ENCODE assay signal across 14 cellular contexts in genomic region chr16:30357085-30357714, GRCh38. TPM values are rescaled to one million over a fixed set of nuclear protein-coding genes. Genes with fewer than 3 reads are reported as not detected.
A peak's percentile ranks its signal among the peaks of the same experiment; 100 is the strongest.
DNase-seq lines count a peak whose midpoint lies in the region; ATAC-seq, FAIRE-seq and TF ChIP-seq lines count a peak whose summit lies in the region.
"Had no signal": no experiment of that assay in that cellular context is flagged by ENCODE, and none has a peak within 500 bp of the region (broad histone marks: within the 10 kb centered on the region; RNA-seq: fewer than 3 reads in every experiment).

No MANE protein-coding gene starts in this region.

- CTCF ChIA-PET in activated naive CD4-positive, alpha-beta T cell treated with anti-CD3 and anti-CD28 coated beads for 36 hours (lab: Charles Lee) = interaction anchor here (0.9 to 1.9 kb wide), 2 partner anchors 10 to 52 kb away, joined by 3 to 7 read pairs; no protein-coding TSS in a partner anchor

- H3K4me3 Mint-ChIP-seq in activated naive CD4-positive, alpha-beta T cell treated with anti-CD3 and anti-CD28 coated beads for 36 hours = no peak overlapping the region
- no peak overlapping the region for H3K4me3 Mint-ChIP-seq in T-helper 17 cell
- H3K4me3 Mint-ChIP-seq in glutamatergic neuron (ENCODE audit: unreplicated experiment) = peak overlapping the region; percentile 31
- no peak overlapping the region for H3K4me3 Mint-ChIP-seq in stimulated activated naive B cell treated with anti-CD40 and anti-IgM and Interleukin-4, amounts not matched to agents 10 μg/mL and 1 μg/mL and 100 μg/mL, for 72 hours

- no peak for DNase-seq in activated naive CD4-positive, alpha-beta T cell treated with anti-CD3 and anti-CD28 coated beads for 36 hours
- DNase-seq in activated naive CD4-positive, alpha-beta T cell treated with anti-CD3 and anti-CD28 coated beads, Interleukin-2, amount 50 U/mL, for 16 hours = no peak
- no peak for DNase-seq in T-helper 17 cell
- DNase-seq in glutamatergic neuron = no peak
- DNase-seq in stimulated activated naive B cell treated with anti-CD40 and anti-IgM and Interleukin-4, amounts not matched to agents 10 μg/mL and 1 μg/mL and 100 μg/mL, for 72 hours = no peak
- no peak for DNase-seq in D721Med (ENCODE audit: insufficient read length, low spot score)
- DNase-seq: NCI-H1417 treated with DMSO at 0.1 percent for 48 hours; NK-92 treated with Interleukin-12 subunit alpha and Interleukin-12 subunit beta, amount 100 ng/mL, for 24 hours had no signal

- H3K9me3 Mint-ChIP-seq in activated naive CD4-positive, alpha-beta T cell treated with anti-CD3 and anti-CD28 coated beads for 36 hours = no peaks in the 10 kb centered on the region
- H3K9me3 Mint-ChIP-seq in glutamatergic neuron (ENCODE audit: unreplicated experiment) = peaks cover 15% of the 10 kb centered on the region
- H3K9me3 Mint-ChIP-seq in stimulated activated naive B cell treated with anti-CD40 and anti-IgM and Interleukin-4, amounts not matched to agents 10 μg/mL and 1 μg/mL and 100 μg/mL, for 72 hours = no peaks in the 10 kb centered on the region
- H3K9me3 Mint-ChIP-seq: central memory CD8-positive, alpha-beta T cell had no signal

- no peak for FAIRE-seq in D721Med (lab: Jason Lieb, UNC)

- H3K4me1 Mint-ChIP-seq in activated naive CD4-positive, alpha-beta T cell treated with anti-CD3 and anti-CD28 coated beads for 36 hours (ENCODE audit: low read depth) = peaks cover 35% of the 10 kb centered on the region
- H3K4me1 Mint-ChIP-seq in T-helper 17 cell (peaks cover 28% of the 10 kb centered on the region), glutamatergic neuron (ENCODE audit: low read depth, unreplicated experiment) (peaks cover 15% of the 10 kb centered on the region)
- peaks cover 39 to 59% of the 10 kb centered on the region in 2 donors for H3K4me1 Mint-ChIP-seq in stimulated activated naive B cell treated with anti-CD40 and anti-IgM and Interleukin-4, amounts not matched to agents 10 μg/mL and 1 μg/mL and 100 μg/mL, for 72 hours

- H3K9me3 ChIP-seq in T-helper 17 cell (ENCODE audit: control insufficient read depth, low read length, poor library complexity, severe bottlenecking) = no peaks in the 10 kb centered on the region

- no peak for TF ChIP-seq CTCF in glutamatergic neuron (IDR thresholded peaks at IDR 0.05; ENCODE audit: partially characterized antibody, unreplicated experiment)
- TF ChIP-seq CTCF in D721Med (IDR thresholded peaks at IDR 0.05; ENCODE audit: insufficient read depth, missing control alignments) = no peak

- ATAC-seq in T-helper 17 cell (no peak), HG03521 (IDR thresholded peaks at IDR 0.05; ENCODE audit: unreplicated experiment) (no peak), HG03095 (IDR thresholded peaks at IDR 0.05; ENCODE audit: unreplicated experiment) (no peak)
- ATAC-seq in stimulated activated naive B cell treated with anti-CD40 and anti-IgM and Interleukin-4, amounts not matched to agents 10 μg/mL and 1 μg/mL and 100 μg/mL, for 72 hours (replicated peaks) = no peak

- intact Hi-C loops in activated naive CD4-positive, alpha-beta T cell treated with anti-CD3 and anti-CD28 coated beads for 36 hours (cut with micrococcal nuclease) = no loop called here

- H3K27me3 Mint-ChIP-seq in activated naive CD4-positive, alpha-beta T cell treated with anti-CD3 and anti-CD28 coated beads for 36 hours (ENCODE audit: low read depth) = no peaks in the 10 kb centered on the region
- H3K27me3 Mint-ChIP-seq in T-helper 17 cell (no peaks in the 10 kb centered on the region), glutamatergic neuron (ENCODE audit: unreplicated experiment) (peaks cover 11% of the 10 kb centered on the region)
- no peaks in the 10 kb centered on the region for H3K27me3 Mint-ChIP-seq in stimulated activated naive B cell treated with anti-CD40 and anti-IgM and Interleukin-4, amounts not matched to agents 10 μg/mL and 1 μg/mL and 100 μg/mL, for 72 hours
- H3K27me3 Mint-ChIP-seq: central memory CD8-positive, alpha-beta T cell had no signal

- peak overlapping the region; percentile 66 for H3K27ac Mint-ChIP-seq in activated naive CD4-positive, alpha-beta T cell treated with anti-CD3 and anti-CD28 coated beads for 36 hours
- H3K27ac Mint-ChIP-seq in T-helper 17 cell = peak overlapping the region; percentile 96
- peak overlapping the region; percentile 15 for H3K27ac Mint-ChIP-seq in glutamatergic neuron (ENCODE audit: unreplicated experiment)
- peak overlapping the region; percentile 44 for H3K27ac Mint-ChIP-seq in stimulated activated naive B cell treated with anti-CD40 and anti-IgM and Interleukin-4, amounts not matched to agents 10 μg/mL and 1 μg/mL and 100 μg/mL, for 72 hours

- peaks cover 20% of the 10 kb centered on the region for H3K36me3 Mint-ChIP-seq in activated naive CD4-positive, alpha-beta T cell treated with anti-CD3 and anti-CD28 coated beads for 36 hours (ENCODE audit: low read depth)
- H3K36me3 Mint-ChIP-seq in T-helper 17 cell (ENCODE audit: low read depth) (peaks cover 4% of the 10 kb centered on the region), glutamatergic neuron (ENCODE audit: unreplicated experiment) (no peaks in the 10 kb centered on the region)
- peaks cover 40 to 70% of the 10 kb centered on the region in 2 donors for H3K36me3 Mint-ChIP-seq in stimulated activated naive B cell treated with anti-CD40 and anti-IgM and Interleukin-4, amounts not matched to agents 10 μg/mL and 1 μg/mL and 100 μg/mL, for 72 hours

RNA-seq across cellular contexts. Expression of gene CD2BP2, which starts 2.1 kb away (rescaled TPM):
- 10 to 100 TPM; 39.2 to 41.4 TPM for total RNA-seq in activated naive CD4-positive, alpha-beta T cell treated with anti-CD3 and anti-CD28 coated beads for 36 hours
- total RNA-seq in T-helper 17 cell (10 to 100 TPM; 35.5 to 44.8 TPM), glutamatergic neuron (ENCODE audit: unreplicated experiment) (77.8 TPM)

RNA-seq across cellular contexts. Expression of gene TBC1D10B, which starts 13.1 kb away (rescaled TPM):
- 10 to 100 TPM; 36.6 to 38.4 TPM for total RNA-seq in activated naive CD4-positive, alpha-beta T cell treated with anti-CD3 and anti-CD28 coated beads for 36 hours
- 10 to 100 TPM; 27.4 to 28.8 TPM for total RNA-seq in T-helper 17 cell
- 85.2 TPM for total RNA-seq in glutamatergic neuron (ENCODE audit: unreplicated experiment)

RNA-seq across cellular contexts. Expression of gene MYL11, which starts 17.4 kb away (rescaled TPM):
- under 1 TPM; 0.67 to 0.86 TPM for total RNA-seq in activated naive CD4-positive, alpha-beta T cell treated with anti-CD3 and anti-CD28 coated beads for 36 hours
- 1 to 10 TPM in 1 of 2 donors, not detected in 1; 1.8 TPM for total RNA-seq in T-helper 17 cell
- not detected for total RNA-seq in glutamatergic neuron (ENCODE audit: unreplicated experiment)
- total RNA-seq: left colon; osteoblast; T-helper 1 cell treated with Interleukin-12 subunit alpha and Interleukin-12 subunit beta and Interleukin-4 antibody, amounts not matched to agents 30 ng/mL and 1 ng/mL, for 36 hours had no signal

RNA-seq across cellular contexts. Expression of gene SEPTIN1, which starts 25.2 kb away (rescaled TPM):
- total RNA-seq in activated naive CD4-positive, alpha-beta T cell treated with anti-CD3 and anti-CD28 coated beads for 36 hours = 100 to 1,000 TPM; 133 to 134 TPM
- total RNA-seq in T-helper 17 cell = 100 to 1,000 TPM; 192 to 220 TPM
- total RNA-seq in glutamatergic neuron (ENCODE audit: unreplicated experiment) = 2.9 TPM
- total RNA-seq: osteoblast had no signal

RNA-seq across cellular contexts. Expression of gene ZNF48, which starts 38.0 kb away (rescaled TPM):
- 1 to 10 TPM; 5.3 to 6.0 TPM for total RNA-seq in activated naive CD4-positive, alpha-beta T cell treated with anti-CD3 and anti-CD28 coated beads for 36 hours
- total RNA-seq in T-helper 17 cell = 1 to 10 TPM; 6.2 to 6.7 TPM
- total RNA-seq in glutamatergic neuron (ENCODE audit: unreplicated experiment) = 74.7 TPM

Comparison
In these comparisons a context has a peak if more than half of its experiments do, and no peak if none do; other contexts are left out.
1. H3K27ac Mint-ChIP-seq: peak in every context shown above with its lines; median percentile 96 in T-helper 17 cell; 66 in activated naive CD4-positive, alpha-beta T cell treated with anti-CD3 and anti-CD28 coated beads for 36 hours; 44 in stimulated activated naive B cell treated with anti-CD40 and anti-IgM and Interleukin-4, amounts not matched to agents 10 μg/mL and 1 μg/mL and 100 μg/mL, for 72 hours; 15 in glutamatergic neuron.